19 cellular contexts compared by ENCODE assay signal in genomic region chr11:82767123-82767522, GRCh38. TPM values are rescaled to one million over a fixed set of nuclear protein-coding genes. Genes with fewer than 3 reads are reported as not detected.
DNase-seq lines count a peak whose midpoint lies in the region; ATAC-seq and TF ChIP-seq lines count a peak whose summit lies in the region.
"Had no signal": no experiment of that assay in that cellular context is flagged by ENCODE, and none has a peak within 500 bp of the region (broad histone marks: within the 10 kb centered on the region; RNA-seq: fewer than 3 reads in every experiment).

No MANE protein-coding gene starts in this region.

- H3K9me3 ChIP-seq in tibial nerve = no peaks in the 10 kb centered on the region
- H3K9me3 ChIP-seq: Caco-2 had no signal

- H3K27ac ChIP-seq in tibial nerve = no peak overlapping the region
- H3K27ac ChIP-seq: C4-2B, GM23248, HL-60 had no signal

- no peak for TF ChIP-seq EP300 in tibial nerve (IDR thresholded peaks at IDR 0.05)

- TF ChIP-seq POLR2A in erythroblast (IDR thresholded peaks at IDR 0.05; ENCODE audit: low read length) = no peak
- TF ChIP-seq POLR2A in tibial nerve (IDR thresholded peaks at IDR 0.05) = no peak

- H3K9me3 Mint-ChIP-seq in activated CD4-positive, alpha-beta T cell treated with anti-CD3 and anti-CD28 coated beads, Interleukin-2, amount 10 ng/mL, durations not matched to agents 24 days and 14 days = no peaks in the 10 kb centered on the region
- H3K9me3 Mint-ChIP-seq: CD4-positive, alpha-beta T cell had no signal

- no peak overlapping the region for H3K27ac Mint-ChIP-seq in activated CD4-positive, alpha-beta T cell treated with anti-CD3 and anti-CD28 coated beads, Interleukin-2, amount 10 ng/mL, durations not matched to agents 24 days and 14 days
- H3K27ac Mint-ChIP-seq: CD4-positive, alpha-beta T cell had no signal

- DNase-seq in activated CD4-positive, alpha-beta T cell treated with anti-CD3 and anti-CD28 coated beads, Interleukin-2, amount 10 ng/mL, durations not matched to agents 24 days and 14 days = peak; percentile 41
- no peak for DNase-seq in activated CD4-positive, alpha-beta T cell treated with anti-CD3 and anti-CD28 coated beads for 1 hour
- peak; percentile 66 for DNase-seq in OCI-M1 (lab: John Stamatoyannopoulos, UW)
- DNase-seq in erythroblast (lab: John Stamatoyannopoulos, UW) = peak; percentile 10 to 11
- no peak for DNase-seq in tibial nerve (ENCODE audit: low spot score in 2 of 2)
- DNase-seq in NCI-H2196 (lab: John Stamatoyannopoulos, UW; ENCODE audit: unreplicated experiment) = no peak
- DNase-seq: AML-193; Caco-2; CD4-positive, alpha-beta T cell; DMS79 treated with DMSO at 0.1 percent for 48 hours; GF-D8; GM23248; HCEC 1CT; IMR-90; KBM-7 had no signal

- H3K27me3 Mint-ChIP-seq in activated CD4-positive, alpha-beta T cell treated with anti-CD3 and anti-CD28 coated beads, Interleukin-2, amount 10 ng/mL, durations not matched to agents 24 days and 14 days = peaks cover under 1% of the 10 kb centered on the region

- WGBS in tibial nerve, 2 donors = 45 to 57% methylated on average over 1 of the region's 1 CpG

- H3K27me3 ChIP-seq in tibial nerve = no peaks in the 10 kb centered on the region

- H3K36me3 ChIP-seq in tibial nerve = no peaks in the 10 kb centered on the region

- peaks cover 4% of the 10 kb centered on the region for H3K4me1 Mint-ChIP-seq in activated CD4-positive, alpha-beta T cell treated with anti-CD3 and anti-CD28 coated beads, Interleukin-2, amount 10 ng/mL, durations not matched to agents 24 days and 14 days

- TF ChIP-seq CTCF in tibial nerve (IDR thresholded peaks at IDR 0.05) = no peak

- no peaks in the 10 kb centered on the region for H3K4me1 ChIP-seq in tibial nerve
- H3K4me1 ChIP-seq: Caco-2 had no signal

- no peaks in the 10 kb centered on the region for H3K36me3 Mint-ChIP-seq in activated CD4-positive, alpha-beta T cell treated with anti-CD3 and anti-CD28 coated beads, Interleukin-2, amount 10 ng/mL, durations not matched to agents 24 days and 14 days (ENCODE audit: low read depth)

- no peak overlapping the region for H3K4me3 ChIP-seq in tibial nerve
- H3K4me3 ChIP-seq: GM23248 had no signal

- no peak for ATAC-seq in GM19023 (IDR thresholded peaks at IDR 0.05; ENCODE audit: unreplicated experiment)

- H3K4me3 Mint-ChIP-seq in activated CD4-positive, alpha-beta T cell treated with anti-CD3 and anti-CD28 coated beads, Interleukin-2, amount 10 ng/mL, durations not matched to agents 24 days and 14 days = no peak overlapping the region
- H3K4me3 Mint-ChIP-seq: CD4-positive, alpha-beta T cell had no signal

- intact Hi-C loops in activated CD4-positive, alpha-beta T cell treated with anti-CD3 and anti-CD28 coated beads, Interleukin-2, amount 10 ng/mL, durations not matched to agents 24 days and 14 days (cut with micrococcal nuclease) = no loop called here

RNA-seq across cellular contexts. Expression of gene FAM181B, which starts 33.5 kb away (rescaled TPM):
- total RNA-seq in activated CD4-positive, alpha-beta T cell treated with anti-CD3 and anti-CD28 coated beads, Interleukin-2, amount 10 ng/mL, durations not matched to agents 24 days and 14 days = not detected in 2 replicates
- 1 to 10 TPM; 1.5 to 3.6 (median 2.4) TPM for total RNA-seq in tibial nerve
- total RNA-seq: Caco-2, GM23248, HT1080, IMR-90 had no signal

Comparison
In these comparisons a context has a peak if more than half of its experiments do, and no peak if none do; other contexts are left out.
1. DNase-seq: peak in activated CD4-positive, alpha-beta T cell treated with anti-CD3 and anti-CD28 coated beads, Interleukin-2, amount 10 ng/mL, durations not matched to agents 24 days and 14 days (single experiment), OCI-M1 (single experiment) and erythroblast (2 of 2); none in activated CD4-positive, alpha-beta T cell treated with anti-CD3 and anti-CD28 coated beads for 1 hour (single experiment), tibial nerve (0 of 2) and NCI-H2196 (single experiment).